In genomic region chr3:172132159-172132586, GRCh38 we compare ENCODE assay signal across 14 cellular contexts.
DNase-seq lines count a peak whose midpoint lies in the region; ATAC-seq and TF ChIP-seq lines count a peak whose summit lies in the region.
"Had no signal": no experiment of that assay in that cellular context is flagged by ENCODE, and none has a peak within 500 bp of the region (broad histone marks: within the 10 kb centered on the region; RNA-seq: fewer than 3 reads in every experiment).

No MANE protein-coding gene starts in this region.

- peaks cover 63% of the 10 kb centered on the region for H3K4me1 ChIP-seq in osteoblast (ENCODE audit: insufficient read depth, low read length)

- peaks cover 13% of the 10 kb centered on the region for H4K20me1 ChIP-seq in osteoblast (ENCODE audit: insufficient read depth, low read length)

- peaks cover 91% of the 10 kb centered on the region for H3K79me2 ChIP-seq in osteoblast (ENCODE audit: insufficient read depth, low read length)

- H2AFZ ChIP-seq in osteoblast (ENCODE audit: low read length), result no peak overlapping the region

- H3K4me3 ChIP-seq in GM12865 (ENCODE audit: low read depth, low read length) (no peak overlapping the region), osteoblast (ENCODE audit: insufficient read depth, low read length) (no peak overlapping the region)
- H3K4me3 ChIP-seq: colonic mucosa, HAP-1 had no signal

- ATAC-seq in HG03066 (IDR thresholded peaks at IDR 0.05; ENCODE audit: low read depth, unreplicated experiment) (peak; percentile 46), HG03521 (IDR thresholded peaks at IDR 0.05; ENCODE audit: unreplicated experiment) (no peak), HG03135 (IDR thresholded peaks at IDR 0.05; ENCODE audit: unreplicated experiment) (no peak)
- ATAC-seq: stimulated activated memory B cell treated with anti-CD40 and anti-IgM and Interleukin-4, amounts not matched to agents 10 μg/mL and 1 μg/mL and 100 μg/mL, for 72 hours had no signal

- peak overlapping the region; percentile 78 for H3K27ac ChIP-seq in osteoblast (ENCODE audit: low read depth, low read length)

- peaks cover 1% of the 10 kb centered on the region for H3K9me3 Mint-ChIP-seq in activated naive CD8-positive, alpha-beta T cell treated with anti-CD3 and anti-CD28 coated beads for 36 hours
- H3K9me3 Mint-ChIP-seq: stimulated activated memory B cell treated with anti-CD40 and anti-IgM and Interleukin-4, amounts not matched to agents 10 μg/mL and 1 μg/mL and 100 μg/mL, for 72 hours had no signal

- H3K36me3 ChIP-seq in osteoblast (ENCODE audit: insufficient read depth, low read length), result peaks cover 25% of the 10 kb centered on the region
- H3K36me3 ChIP-seq: colonic mucosa, HAP-1 had no signal

- no peaks in the 10 kb centered on the region for H3K27me3 ChIP-seq in osteoblast (ENCODE audit: insufficient read depth, low read length)
- H3K27me3 ChIP-seq: colonic mucosa had no signal

- no peak overlapping the region for H3K4me3 Mint-ChIP-seq in activated naive CD8-positive, alpha-beta T cell treated with anti-CD3 and anti-CD28 coated beads for 36 hours
- H3K4me3 Mint-ChIP-seq: stimulated activated memory B cell treated with anti-CD40 and anti-IgM and Interleukin-4, amounts not matched to agents 10 μg/mL and 1 μg/mL and 100 μg/mL, for 72 hours had no signal

- no peaks in the 10 kb centered on the region for H3K27me3 Mint-ChIP-seq in activated naive CD8-positive, alpha-beta T cell treated with anti-CD3 and anti-CD28 coated beads for 36 hours
- H3K27me3 Mint-ChIP-seq: stimulated activated memory B cell treated with anti-CD40 and anti-IgM and Interleukin-4, amounts not matched to agents 10 μg/mL and 1 μg/mL and 100 μg/mL, for 72 hours had no signal

- no peaks in the 10 kb centered on the region for H3K9me3 ChIP-seq in osteoblast (ENCODE audit: low read depth, low read length)
- H3K9me3 ChIP-seq: colonic mucosa, HAP-1 had no signal

- DNase-seq in GM12865 (ENCODE audit: low read depth) (peak; percentile 55), osteoblast (ENCODE audit: insufficient read length, low spot score, missing footprints) (no peak), NCI-H345 treated with DMSO at 0.1 percent for 48 hours (lab: John Stamatoyannopoulos, UW; ENCODE audit: unreplicated experiment) (no peak), SHP77 treated with DMSO at 0.1 percent for 48 hours (lab: John Stamatoyannopoulos, UW) (no peak)
- DNase-seq in activated naive CD8-positive, alpha-beta T cell treated with anti-CD3 and anti-CD28 coated beads for 36 hours, result no peak
- DNase-seq: colonic mucosa; DMS53; SIG-M5; stimulated activated CD4-positive, alpha-beta T cell treated with anti-CD3 and anti-CD28 coated beads, Interleukin-12 subunit alpha, Interleukin-12 subunit beta, amount 100 ng/mL, for 4 hours had no signal

- H3K36me3 Mint-ChIP-seq in activated naive CD8-positive, alpha-beta T cell treated with anti-CD3 and anti-CD28 coated beads for 36 hours, result peaks cover 24% of the 10 kb centered on the region

- peak overlapping the region; percentile 0 for H3K27ac Mint-ChIP-seq in activated naive CD8-positive, alpha-beta T cell treated with anti-CD3 and anti-CD28 coated beads for 36 hours
- H3K27ac Mint-ChIP-seq: stimulated activated memory B cell treated with anti-CD40 and anti-IgM and Interleukin-4, amounts not matched to agents 10 μg/mL and 1 μg/mL and 100 μg/mL, for 72 hours had no signal

- TF ChIP-seq CTCF in GM12865 (IDR thresholded peaks at IDR 0.05; ENCODE audit: insufficient read depth, low read depth, low read length, missing control alignments) (no peak), osteoblast (IDR thresholded peaks at IDR 0.05; ENCODE audit: extremely low read depth, low read depth, low read length) (no peak)

- peaks cover 39% of the 10 kb centered on the region for H3K4me1 Mint-ChIP-seq in activated naive CD8-positive, alpha-beta T cell treated with anti-CD3 and anti-CD28 coated beads for 36 hours

- H3K4me2 ChIP-seq in osteoblast (ENCODE audit: insufficient read depth, low read length), result no peak overlapping the region
